14 cellular contexts compared by ENCODE assay signal in the genomic region with DNA sequence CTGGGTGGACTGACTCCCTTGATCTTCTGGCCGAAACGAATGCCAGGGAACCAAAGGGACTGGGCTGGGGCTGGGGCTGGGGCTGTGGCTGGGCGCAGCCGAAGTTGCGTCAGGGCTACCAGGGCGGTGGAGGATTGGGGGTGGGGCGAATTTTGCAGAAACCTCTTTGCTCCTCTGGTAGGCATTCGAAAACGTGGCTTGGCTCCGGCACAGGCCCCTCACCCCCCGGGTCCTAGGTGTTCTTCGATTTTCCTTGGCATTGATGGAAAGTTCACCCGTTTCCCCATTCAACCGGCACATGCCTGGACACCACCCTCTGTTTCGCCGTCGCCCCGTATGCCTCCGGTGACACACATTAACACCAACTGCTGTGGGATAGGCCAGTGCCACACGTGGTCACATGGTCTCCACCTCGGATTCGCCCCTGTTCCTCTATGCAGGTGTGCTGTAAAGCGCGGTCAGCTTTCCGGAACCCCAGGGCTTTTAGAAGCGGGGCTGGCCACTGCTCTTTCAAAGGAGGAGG.
"Had no signal": no experiment of that assay in that cellular context is flagged by ENCODE, and none has a peak within 500 bp of the region (broad histone marks: within the 10 kb centered on the region; RNA-seq: fewer than 3 reads in every experiment).

No MANE protein-coding gene starts in this region.

- ATAC-seq: activated CD4-positive, CD25-positive, alpha-beta regulatory T cell treated with anti-CD3 and anti-CD28 coated beads, Interleukin-2, amount 50 U/mL, for 24 hours; natural killer cell treated with Interleukin-12 subunit alpha and Interleukin-12 subunit beta and Interleukin-15 and Interleukin-18, amount 100 ng/mL, for 72 hours; stimulated activated naive CD8-positive, alpha-beta T cell treated with anti-CD3 and anti-CD28 coated beads, Interleukin-15, amount 100 ng/mL, for 72 hours had no signal

- FAIRE-seq: astrocyte had no signal

- H3K4me1 ChIP-seq: SJCRH30 had no signal

- H3K27me3 Mint-ChIP-seq: natural killer cell treated with Interleukin-12 subunit alpha and Interleukin-12 subunit beta and Interleukin-15 and Interleukin-18, amount 100 ng/mL, for 72 hours; stimulated activated naive CD8-positive, alpha-beta T cell treated with anti-CD3 and anti-CD28 coated beads, Interleukin-15, amount 100 ng/mL, for 72 hours had no signal

- H3K27ac ChIP-seq: SJCRH30, thoracic aorta had no signal

- DNase-seq: activated CD4-positive, alpha-beta T cell treated with anti-CD3 and anti-CD28 coated beads, Interleukin-2, amount 50 U/mL, for 4 hours; activated naive CD4-positive, alpha-beta T cell treated with anti-CD3 and anti-CD28 coated beads for 36 hours; caudate nucleus; cortex of kidney; effector CD8-positive, alpha-beta T cell; hypothalamus; occipital lobe; stimulated activated CD4-positive, alpha-beta T cell treated with anti-CD3 and anti-CD28 coated beads, Interleukin-4, amount 100 ng/mL, for 4 hours; stimulated activated naive CD8-positive, alpha-beta T cell treated with anti-CD3 and anti-CD28 coated beads, Interleukin-15, amount 100 ng/mL, for 72 hours had no signal

- H3K36me3 ChIP-seq: SJCRH30, thoracic aorta had no signal

- H3K27me3 ChIP-seq: SJCRH30 had no signal

- H3K27ac Mint-ChIP-seq: activated naive CD4-positive, alpha-beta T cell treated with anti-CD3 and anti-CD28 coated beads for 36 hours; natural killer cell treated with Interleukin-12 subunit alpha and Interleukin-12 subunit beta and Interleukin-15 and Interleukin-18, amount 100 ng/mL, for 72 hours; stimulated activated naive CD8-positive, alpha-beta T cell treated with anti-CD3 and anti-CD28 coated beads, Interleukin-15, amount 100 ng/mL, for 72 hours had no signal

- H3K4me3 Mint-ChIP-seq: activated naive CD4-positive, alpha-beta T cell treated with anti-CD3 and anti-CD28 coated beads for 36 hours; natural killer cell treated with Interleukin-12 subunit alpha and Interleukin-12 subunit beta and Interleukin-15 and Interleukin-18, amount 100 ng/mL, for 72 hours; stimulated activated naive CD8-positive, alpha-beta T cell treated with anti-CD3 and anti-CD28 coated beads, Interleukin-15, amount 100 ng/mL, for 72 hours had no signal

- H3K9me3 ChIP-seq: SJCRH30, thoracic aorta had no signal

- H3K4me3 ChIP-seq: SJCRH30, thoracic aorta had no signal

- H3K4me1 Mint-ChIP-seq: stimulated activated naive CD8-positive, alpha-beta T cell treated with anti-CD3 and anti-CD28 coated beads, Interleukin-15, amount 100 ng/mL, for 72 hours had no signal
